Comparison of ENCODE assay signal across 16 cellular contexts in genomic region chr5:32436553-32437262, GRCh38.
"Had no signal": no experiment of that assay in that cellular context is flagged by ENCODE, and none has a peak within 500 bp of the region (broad histone marks: within the 10 kb centered on the region; RNA-seq: fewer than 3 reads in every experiment).

No MANE protein-coding gene starts in this region.

- DNase-seq: activated CD4-positive, alpha-beta T cell treated with anti-CD3 and anti-CD28 coated beads, Interleukin-2, amount 50 U/mL, for 1 hour; activated naive CD4-positive, alpha-beta T cell treated with anti-CD3 and anti-CD28 coated beads, Interleukin-2, amount 50 U/mL, for 16 hours; activated T-cell treated with anti-CD3 and anti-CD28 coated beads, Interleukin-2, amount 50 U/mL, for 1 hour; adrenal gland; cerebellar nuclear complex; heart right ventricle; left ventricle myocardium superior; mesenchymal stem cell; stimulated activated CD4-positive, alpha-beta T cell treated with anti-CD3 and anti-CD28 coated beads, Interleukin-4, amount 100 ng/mL, for 4 hours; T-helper 2 cell; thyroid gland; uterus had no signal

- H3K4me3 ChIP-seq: adrenal gland, heart right ventricle, thyroid gland, uterus had no signal

- H3K9me3 ChIP-seq: adrenal gland, heart right ventricle, thyroid gland, uterus had no signal

- H3K27me3 ChIP-seq: adrenal gland, heart right ventricle, thyroid gland, uterus had no signal

- H3K4me3 Mint-ChIP-seq: brain had no signal

- H3K27ac ChIP-seq: adrenal gland, heart right ventricle, thyroid gland, uterus had no signal

- ATAC-seq: left ventricle myocardium superior had no signal

- H3K36me3 ChIP-seq: adrenal gland, thyroid gland, uterus had no signal

- H3K27me3 Mint-ChIP-seq: brain had no signal

- FAIRE-seq: frontal cortex, islet of Langerhans, TTC549 had no signal
